18 cellular contexts compared by ENCODE assay signal in the genomic region with DNA sequence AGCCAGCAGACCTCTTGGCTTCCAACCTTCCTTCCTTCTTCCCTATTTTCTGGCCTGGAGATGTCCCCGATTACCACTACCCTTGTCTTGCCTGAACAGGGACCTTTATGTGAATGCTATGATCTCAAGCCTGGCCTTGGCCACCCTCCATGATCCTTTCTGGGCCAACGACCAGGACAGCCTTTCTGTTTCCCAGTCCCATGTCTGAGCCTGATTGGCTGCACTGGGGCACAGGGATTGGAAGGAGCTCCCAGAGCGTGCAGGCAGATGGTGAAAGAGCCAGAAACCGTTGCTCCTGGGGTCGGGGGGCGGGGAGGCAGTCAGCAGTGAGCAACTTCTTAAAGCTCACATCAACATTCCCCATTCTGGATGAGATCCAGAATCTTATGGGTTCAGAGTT.
A peak's percentile ranks its signal among the peaks of the same experiment; 100 is the strongest.
DNase-seq lines count a peak whose midpoint lies in the region; ATAC-seq and TF ChIP-seq lines count a peak whose summit lies in the region.
"Had no signal": no experiment of that assay in that cellular context is flagged by ENCODE, and none has a peak within 500 bp of the region (broad histone marks: within the 10 kb centered on the region; RNA-seq: fewer than 3 reads in every experiment).

No MANE protein-coding gene starts in this region.

- WGBS in GM23248 (ENCODE audit: low coverage in 1 of 2, low lambda C conversion rate in 2 of 2, missing lambda C conversion rate in 2 of 2), 2 experiments: 53 to 56% methylated on average over 6 of the region's 6 CpGs

- no peaks in the 10 kb centered on the region for H3K36me3 ChIP-seq in GM23248 (ENCODE audit: low read depth)
- H3K36me3 ChIP-seq: suprapubic skin had no signal

- no peaks in the 10 kb centered on the region for H3K27me3 ChIP-seq in GM23248 (replicated peaks; ENCODE audit: insufficient read depth)
- H3K27me3 ChIP-seq in dorsolateral prefrontal cortex: no peaks in the 10 kb centered on the region
- H3K27me3 ChIP-seq: suprapubic skin had no signal

- peaks cover 98% of the 10 kb centered on the region for H3K79me2 ChIP-seq in GM23248 (ENCODE audit: insufficient read depth)

- H3K4me1 ChIP-seq in GM23248 (ENCODE audit: insufficient read depth): peaks cover 32% of the 10 kb centered on the region
- H3K4me1 ChIP-seq: Caco-2, suprapubic skin had no signal

- H4K20me1 ChIP-seq in GM23248 (ENCODE audit: insufficient read depth): no peaks in the 10 kb centered on the region

- H3K9me3 ChIP-seq in GM23248 (ENCODE audit: low read depth): no peaks in the 10 kb centered on the region
- H3K9me3 ChIP-seq: Caco-2, suprapubic skin had no signal

- in situ Hi-C loops in GM23248 (cut with MboI): no loop called here

- no peak overlapping the region for H3K27ac ChIP-seq in GM23248
- H3K27ac ChIP-seq in dorsolateral prefrontal cortex: peak overlapping the region; percentile 5 to 96 (median 85)
- H3K27ac ChIP-seq: suprapubic skin had no signal

- ATAC-seq in sciatic nerve: no peak

- no peaks in the 10 kb centered on the region for H3K9me2 ChIP-seq in GM23248 (ENCODE audit: insufficient read depth)

- no peak overlapping the region for H3K4me3 ChIP-seq in GM23248
- peak overlapping the region in 25 of 59 donors; percentile 2 to 51 (median 20) for H3K4me3 ChIP-seq in dorsolateral prefrontal cortex
- H3K4me3 ChIP-seq: suprapubic skin had no signal

- H3K9ac ChIP-seq in GM23248: no peak overlapping the region; the same call in 1 of the 2 replicates

- H3F3A ChIP-seq in GM23248 (ENCODE audit: insufficient read depth): peaks cover 37% of the 10 kb centered on the region

- peak overlapping the region; percentile 17 for H3K4me2 ChIP-seq in GM23248 (ENCODE audit: unreplicated experiment)

- peak in 2 of 56 donors; percentile 7 to 26 for TF ChIP-seq CTCF in dorsolateral prefrontal cortex (IDR thresholded peaks at IDR 0.05 in 54 of 56, conservative IDR thresholded peaks at IDR 0.05 in 2 of 56; ENCODE audit: low read depth in 1 of 56, partially characterized antibody in 56 of 56)

- H2AFZ ChIP-seq in GM23248: no peak overlapping the region

- peak; percentile 30 for DNase-seq in AG08395 (ENCODE audit: low spot score)
- peak; percentile 34 for DNase-seq in GM23248
- peak; percentile 25 to 95 (median 88) for DNase-seq in dorsolateral prefrontal cortex
- peak; percentile 85 for DNase-seq in inferior parietal cortex (ENCODE audit: extremely low spot score)
- no peak for DNase-seq in SW480 (ENCODE audit: low spot score)
- DNase-seq in DMS153 (lab: John Stamatoyannopoulos, UW): no peak
- DNase-seq in stimulated activated CD4-positive, alpha-beta T cell treated with anti-CD3 and anti-CD28 coated beads, Interleukin-4, amount 100 ng/mL, for 4 hours: no peak
- no peak for DNase-seq in sciatic nerve (ENCODE audit: low spot score)
- DNase-seq: activated CD4-positive, CD25-positive, alpha-beta regulatory T cell treated with anti-CD3 and anti-CD28 coated beads, Interleukin-2, amount 50 U/mL, for 72 hours; activated naive CD4-positive, alpha-beta T cell treated with Interleukin-2 at 50 U/mL for 16 hours; Caco-2; central memory CD4-positive, alpha-beta T cell; endodermal cell; H7; NCI-H146; NCI-H226; stimulated activated CD4-positive, alpha-beta T cell treated with anti-CD3 and anti-CD28 coated beads, Interleukin-2, amount 100 ng/mL, for 24 hours had no signal

- intact Hi-C loops in dorsolateral prefrontal cortex (cut with DNase I): loop anchor here in 1 of 2 donors (1.0 kb wide), 1 partner anchor 84 kb away; the partner anchor contains the start of gene INSYN2B
- intact Hi-C loops in sciatic nerve (cut with DNase I): no loop called here

Comparison
In these comparisons a context has a peak if more than half of its experiments do, and no peak if none do; other contexts are left out.
1. DNase-seq: peak in AG08395 (single experiment), GM23248 (single experiment), dorsolateral prefrontal cortex (10 of 10) and inferior parietal cortex (single experiment); none in SW480 (single experiment), DMS153 (single experiment), stimulated activated CD4-positive, alpha-beta T cell treated with anti-CD3 and anti-CD28 coated beads, Interleukin-4, amount 100 ng/mL, for 4 hours (0 of 2) and sciatic nerve (single experiment).